ENCODE assay signal across 18 cellular contexts in genomic region chr11:81449588-81450155, GRCh38.
"Had no signal": no experiment of that assay in that cellular context is flagged by ENCODE, and none has a peak within 500 bp of the region (broad histone marks: within the 10 kb centered on the region; RNA-seq: fewer than 3 reads in every experiment).

No MANE protein-coding gene starts in this region.

- H3K27me3 ChIP-seq: pancreas, spleen, testis had no signal

- FAIRE-seq: keratinocyte, pancreas had no signal

- H3K4me3 ChIP-seq: coronary artery, left ventricle myocardium inferior, mucosa of descending colon, pancreas, spleen, testis had no signal

- DNase-seq: activated CD4-positive, alpha-beta memory T cell treated with anti-CD3 and anti-CD28 coated beads for 36 hours; activated CD8-positive, alpha-beta memory T cell treated with anti-CD3 and anti-CD28 coated beads, Interleukin-2, amount 10 ng/mL, durations not matched to agents 7 days and 5 days; activated naive CD4-positive, alpha-beta T cell treated with Interleukin-2 at 50 U/mL for 16 hours; activated naive CD8-positive, alpha-beta T cell treated with anti-CD3 and anti-CD28 coated beads, Interleukin-2, amount 10 ng/mL, durations not matched to agents 7 days and 5 days; amygdala; foreskin fibroblast; glutamatergic neuron; hypothalamus; left ventricle myocardium inferior; mucosa of descending colon; naive thymus-derived CD8-positive, alpha-beta T cell; pancreas; spleen; stimulated activated CD4-positive, alpha-beta T cell treated with anti-CD3 and anti-CD28 coated beads, Interleukin-4, amount 100 ng/mL, for 4 hours; testis had no signal

- H3K27ac ChIP-seq: coronary artery, left ventricle myocardium inferior, pancreas, spleen, testis had no signal

- ATAC-seq: activated CD8-positive, alpha-beta memory T cell treated with anti-CD3 and anti-CD28 coated beads, Interleukin-2, amount 10 ng/mL, durations not matched to agents 7 days and 5 days; mucosa of descending colon; naive thymus-derived CD8-positive, alpha-beta T cell; pancreas; stimulated activated memory B cell treated with anti-CD40 and anti-IgM and Interleukin-4, amounts not matched to agents 10 μg/mL and 1 μg/mL and 100 μg/mL, for 72 hours had no signal
